16 cellular contexts compared by ENCODE assay signal in genomic region chr20:63190828-63191227, GRCh38. TPM values are rescaled to one million over a fixed set of nuclear protein-coding genes. Genes with fewer than 3 reads are reported as not detected.
A peak's percentile ranks its signal among the peaks of the same experiment; 100 is the strongest.
DNase-seq lines count a peak whose midpoint lies in the region; TF ChIP-seq lines count a peak whose summit lies in the region.
"Had no signal": no experiment of that assay in that cellular context is flagged by ENCODE, and none has a peak within 500 bp of the region (broad histone marks: within the 10 kb centered on the region; RNA-seq: fewer than 3 reads in every experiment).

No MANE protein-coding gene starts in this region.

- peaks cover 12% of the 10 kb centered on the region for H3K36me3 Mint-ChIP-seq in MCF 10A (ENCODE audit: insufficient read depth, unreplicated experiment)

- no peak for TF ChIP-seq EP300 in ovary (IDR thresholded peaks at IDR 0.05)

- H3K27ac Mint-ChIP-seq in MCF 10A (ENCODE audit: low read depth, unreplicated experiment): peak overlapping the region; percentile 54
- H3K27ac Mint-ChIP-seq: CD4-positive, alpha-beta memory T cell had no signal

- H3K36me3 ChIP-seq in mammary epithelial cell (ENCODE audit: insufficient read depth, low read length) (peaks cover 3% of the 10 kb centered on the region), H7 (replicated peaks; ENCODE audit: control insufficient read depth, insufficient read depth, low read length) (peaks cover 4% of the 10 kb centered on the region; the same call in 1 of the 2 replicates), spleen (peaks cover 0 to 20% (median 12%) of the 10 kb centered on the region in 6 donors), ovary (no peaks in the 10 kb centered on the region)

- peaks cover 8% of the 10 kb centered on the region for H3K79me2 ChIP-seq in mammary epithelial cell (ENCODE audit: insufficient read depth, low read length)

- in situ Hi-C loops in mammary epithelial cell (cut with MboI; ENCODE audit: low sequenced_read_pairs in 2 of 2): no loop called here

- no peak overlapping the region for H3K27ac ChIP-seq in mammary epithelial cell (ENCODE audit: insufficient read depth, low read depth, low read length)
- H3K27ac ChIP-seq in RWPE1: peak overlapping the region; percentile 42
- H3K27ac ChIP-seq in spleen: no peak overlapping the region
- no peak overlapping the region for H3K27ac ChIP-seq in ovary
- H3K27ac ChIP-seq: 22Rv1, A549, BLaER1 had no signal

- POLR2A ChIA-PET in MCF 10A (lab: Yijun Ruan, JAX): interaction anchor here (0.7 to 1.0 kb wide), 3 partner anchors 25 to 1351 kb away, joined by 3 to 5 read pairs (median 3); partner anchors contain the start of gene YTHDF1
- POLR2A ChIA-PET in RWPE1 (lab: Yijun Ruan, JAX; ENCODE audit: low non-redundant PET): interaction anchor here (0.6 kb wide), 1 partner anchor 39 kb away, joined by 4 read pairs; no protein-coding TSS in a partner anchor

- H3K9me3 Mint-ChIP-seq in MCF 10A (ENCODE audit: unreplicated experiment): no peaks in the 10 kb centered on the region
- H3K9me3 Mint-ChIP-seq: CD4-positive, alpha-beta memory T cell had no signal

- no peak overlapping the region for H3K4me2 ChIP-seq in mammary epithelial cell (ENCODE audit: insufficient read depth, low read depth, low read length)
- H3K4me2 ChIP-seq: A549, BLaER1 had no signal

- BruUV-seq in MCF 10A (replicated peaks; lab: Mats Ljungman, UMichigan): no TSS peak
- no TSS peak for BruUV-seq in mammary epithelial cell (replicated peaks; lab: Mats Ljungman, UMichigan)

- dilution Hi-C loops in mammary epithelial cell (cut with HindIII; ENCODE audit: low sequenced_read_pairs): no loop called here

- no peaks in the 10 kb centered on the region for H4K20me1 ChIP-seq in mammary epithelial cell (ENCODE audit: insufficient read depth, low read length)

- DNase-seq in MCF 10A (ENCODE audit: unreplicated experiment) (no peak), mammary epithelial cell (no peak), H7 (peak; percentile 65), RWPE1 (ENCODE audit: low spot score) (no peak), spleen (peak; percentile 72), NCI-H1436 treated with DMSO at 0.1 percent for 48 hours (lab: John Stamatoyannopoulos, UW) (no peak), ovary (no peak), NOMO-1 treated with dmso at 0.1 percent for 144 hours (lab: John Stamatoyannopoulos, UW; ENCODE audit: unreplicated experiment) (no peak)
- DNase-seq: AML-193; CD4-positive, alpha-beta memory T cell; GF-D8 had no signal

- no peak overlapping the region for H3K4me3 ChIP-seq in mammary epithelial cell (replicated peaks in 1 of 3; ENCODE audit: insufficient read depth in 1 of 3, low read depth in 2 of 3, low read length in 3 of 3)
- H3K4me3 ChIP-seq in H7 (ENCODE audit: insufficient read depth, low read depth, low read length): no peak overlapping the region
- no peak overlapping the region for H3K4me3 ChIP-seq in spleen
- H3K4me3 ChIP-seq in ovary: no peak overlapping the region
- H3K4me3 ChIP-seq: A549, BLaER1, HAP-1 had no signal

- H3K9ac ChIP-seq in mammary epithelial cell (ENCODE audit: insufficient read depth, low read length): no peak overlapping the region
- H3K9ac ChIP-seq: BLaER1 had no signal

- CTCF ChIA-PET in MCF 10A (lab: Yijun Ruan, JAX) (interaction anchor here (0.6 to 2.4 kb wide), 5 partner anchors 8 to 780 kb away, joined by 3 to 16 read pairs (median 4); no protein-coding TSS in a partner anchor), mammary epithelial cell (lab: Charles Lee; ENCODE audit: low non-redundant PET) (no interaction called here), RWPE1 (lab: Yijun Ruan, JAX) (interaction anchor here (0.6 to 1.8 kb wide), 8 partner anchors 8 to 875 kb away, joined by 3 to 12 read pairs (median 4); no protein-coding TSS in a partner anchor)

- H3K27me3 ChIP-seq in mammary epithelial cell (ENCODE audit: insufficient read depth, low read length): no peaks in the 10 kb centered on the region
- no peaks in the 10 kb centered on the region for H3K27me3 ChIP-seq in H7 (ENCODE audit: control insufficient read depth, insufficient read depth, low read length)
- no peaks in the 10 kb centered on the region for H3K27me3 ChIP-seq in spleen (replicated peaks in 1 of 7)
- H3K27me3 ChIP-seq in ovary: no peaks in the 10 kb centered on the region
- H3K27me3 ChIP-seq: BLaER1 had no signal

- H3K4me1 ChIP-seq in mammary epithelial cell (ENCODE audit: insufficient read depth, low read length) (peaks cover 7% of the 10 kb centered on the region), spleen (no peaks in the 10 kb centered on the region), ovary (ENCODE audit: insufficient read depth) (no peaks in the 10 kb centered on the region)
- H3K4me1 ChIP-seq: HAP-1 had no signal

- H3K4me3 Mint-ChIP-seq in MCF 10A (ENCODE audit: unreplicated experiment): no peak overlapping the region
- H3K4me3 Mint-ChIP-seq: CD14-positive monocyte; CD4-positive, alpha-beta memory T cell had no signal

- peaks cover 19% of the 10 kb centered on the region for H3K4me1 Mint-ChIP-seq in MCF 10A (ENCODE audit: insufficient read depth, unreplicated experiment)
- H3K4me1 Mint-ChIP-seq: CD14-positive monocyte had no signal

- TF ChIP-seq CTCF in MCF 10A (IDR thresholded peaks at IDR 0.05; ENCODE audit: unreplicated experiment): no peak
- TF ChIP-seq CTCF in mammary epithelial cell (conservative IDR thresholded peaks at IDR 0.05 in 1 of 2, IDR thresholded peaks at IDR 0.05 in 1 of 2; ENCODE audit: extremely low read depth in 1 of 2, insufficient read depth in 1 of 2, low read depth in 1 of 2, low read length in 2 of 2): no peak
- no peak for TF ChIP-seq CTCF in RWPE1 (conservative IDR thresholded peaks at IDR 0.05; ENCODE audit: low read depth)
- TF ChIP-seq CTCF in spleen (IDR thresholded peaks at IDR 0.05 in 8 of 11, conservative IDR thresholded peaks at IDR 0.05 in 3 of 11): no peak
- TF ChIP-seq CTCF in ovary (IDR thresholded peaks at IDR 0.05): no peak

- intact Hi-C loops in MCF 10A (cut with micrococcal nuclease): no loop called here
- intact Hi-C loops in mammary epithelial cell (cut with micrococcal nuclease): no loop called here
- intact Hi-C loops in spleen (cut with DNase I; ENCODE audit: low total_unique reads): no loop called here
- intact Hi-C loops in ovary (cut with DNase I): no loop called here

- H3K27me3 Mint-ChIP-seq in MCF 10A (ENCODE audit: insufficient read depth, unreplicated experiment): no peaks in the 10 kb centered on the region
- H3K27me3 Mint-ChIP-seq: CD4-positive, alpha-beta memory T cell had no signal

- H2AFZ ChIP-seq in mammary epithelial cell (ENCODE audit: low read depth, low read length): no peak overlapping the region

- TF ChIP-seq POLR2A in spleen (IDR thresholded peaks at IDR 0.05) (no peak), ovary (IDR thresholded peaks at IDR 0.05) (no peak)

- H3K9me3 ChIP-seq in mammary epithelial cell (replicated peaks; ENCODE audit: insufficient read depth, low read length) (no peaks in the 10 kb centered on the region), spleen (no peaks in the 10 kb centered on the region), ovary (no peaks in the 10 kb centered on the region)
- H3K9me3 ChIP-seq: A549, BLaER1, HAP-1 had no signal

- WGBS in mammary epithelial cell (ENCODE audit: low coverage, missing lambda C conversion rate): 80% methylated on average over 18 of the region's 20 CpGs
- 89 to 94% (median 91%) methylated on average over 11 to 20 of the region's 20 CpGs for WGBS in spleen, 5 donors
- 84 to 91% (median 87%) methylated on average over 20 of the region's 20 CpGs for WGBS in ovary, 3 donors

RNA-seq across cellular contexts. Expression of gene YTHDF1, which starts 25.1 kb away (rescaled TPM):
- total RNA-seq in MCF 10A (2022): 47.1 and 49.5 TPM in 2 replicates
- total RNA-seq in mammary epithelial cell: 10 to 100 TPM; 30.3 to 40.4 TPM
- 26.5 TPM for polyA plus RNA-seq in mammary epithelial cell
- 29.5 TPM for polyA minus RNA-seq in mammary epithelial cell
- total RNA-seq in H7 (2014; rRNA removed; shearing (Covaris generic)): 32.6 and 36.0 TPM in 2 replicates
- 10 to 100 TPM; 30.8 to 41.6 (median 35.9) TPM for total RNA-seq in spleen
- polyA plus RNA-seq in spleen: 10 to 100 TPM; 18.8 to 24.3 (median 21.2) TPM
- total RNA-seq in ovary: 10 to 100 TPM; 17.6 to 39.4 (median 35.0) TPM
- polyA plus RNA-seq in ovary: 10 to 100 TPM; 17.0 to 30.5 TPM

RNA-seq across cellular contexts. Expression of gene BIRC7, which starts 44.9 kb away (rescaled TPM):
- total RNA-seq in MCF 10A (2022) (not detected in 2 replicates), mammary epithelial cell (not detected), spleen (1 to 10 TPM in 3 of 7 donors, under 1 TPM in 2, not detected in 2; 0.40 to 1.3 (median 1.0) TPM), ovary (1 to 10 TPM in 1 of 7 donors, under 1 TPM in 1, not detected in 5; 0.60 to 1.1 TPM)
- polyA plus RNA-seq in mammary epithelial cell (not detected), spleen (1 to 10 TPM; 1.1 to 2.9 (median 1.4) TPM), ovary (not detected)
- polyA minus RNA-seq in mammary epithelial cell: not detected
- 0.26 TPM in 1 of 2 replicates, not detected in the other for total RNA-seq in H7 (2014; rRNA removed; shearing (Covaris generic))
- total RNA-seq: CD4-positive, alpha-beta memory T cell had no signal
- polyA plus RNA-seq: CD14-positive monocyte; CD4-positive, alpha-beta memory T cell had no signal

Comparison
In these comparisons a context has a peak if more than half of its experiments do, and no peak if none do; other contexts are left out.
1. DNase-seq: peak in H7 (single experiment) and spleen (single experiment); none in MCF 10A (single experiment), mammary epithelial cell (single experiment), RWPE1 (single experiment), NCI-H1436 treated with DMSO at 0.1 percent for 48 hours (single experiment), ovary (0 of 5) and NOMO-1 treated with dmso at 0.1 percent for 144 hours (single experiment).